ENCODE assay signal across 11 cellular contexts in the genomic region with DNA sequence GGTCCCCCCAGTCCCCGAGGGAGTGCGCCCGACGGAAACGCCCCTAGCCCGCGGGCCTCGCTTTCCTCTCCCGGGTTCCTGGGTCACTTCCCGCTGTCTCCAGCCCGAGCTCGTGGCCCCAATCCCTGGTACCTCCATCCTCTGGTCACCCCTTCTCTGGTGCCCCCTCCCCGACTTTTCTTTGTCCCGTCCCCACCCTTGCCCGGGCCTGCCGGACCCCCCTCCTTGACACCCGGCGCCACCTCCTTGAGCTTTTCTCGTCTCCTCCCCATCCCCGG. TPM values are rescaled to one million over a fixed set of nuclear protein-coding genes. Genes with fewer than 3 reads are reported as not detected.
DNase-seq lines count a peak whose midpoint lies in the region; ATAC-seq, FAIRE-seq and TF ChIP-seq lines count a peak whose summit lies in the region.
"Had no signal": no experiment of that assay in that cellular context is flagged by ENCODE, and none has a peak within 500 bp of the region (broad histone marks: within the 10 kb centered on the region; RNA-seq: fewer than 3 reads in every experiment).

No MANE protein-coding gene starts in this region.

- intact Hi-C loops in Right ventricle myocardium superior (cut with DNase I): no loop called here

- peak overlapping the region; percentile 8 for H3K4me3 Mint-ChIP-seq in memory B cell
- H3K4me3 Mint-ChIP-seq in type B pancreatic cell: peak overlapping the region; percentile 59

- no peaks in the 10 kb centered on the region for H3K9me3 ChIP-seq in cardiac muscle cell (ENCODE audit: low read depth)

- H3K9me3 Mint-ChIP-seq in memory B cell (no peaks in the 10 kb centered on the region), type B pancreatic cell (no peaks in the 10 kb centered on the region)

- H3K27ac Mint-ChIP-seq in memory B cell: no peak overlapping the region
- no peak overlapping the region for H3K27ac Mint-ChIP-seq in type B pancreatic cell

- ATAC-seq in Right ventricle myocardium superior (ENCODE audit: poor library complexity): no peak
- ATAC-seq in memory B cell (ENCODE audit: low read depth): no peak

- FAIRE-seq in bronchial epithelial cell (lab: Jason Lieb, UNC): no peak

- DNase-seq in cardiac muscle cell (ENCODE audit: low read depth in 1 of 2, low spot score in 1 of 2) (no peak), Right ventricle myocardium superior (no peak), bronchial epithelial cell (ENCODE audit: low read depth) (no peak), memory B cell (ENCODE audit: low spot score in 2 of 2) (no peak), type B pancreatic cell (ENCODE audit: extremely low spot score, unreplicated experiment) (no peak), epidermal melanocyte (ENCODE audit: insufficient read length, low spot score) (no peak), A172 (ENCODE audit: low spot score) (no peak), KG1 (lab: John Stamatoyannopoulos, UW) (no peak)
- DNase-seq: activated gamma-delta T cell, DMS 273 treated with DMSO at 0.1 percent for 48 hours had no signal

- H3K27me3 Mint-ChIP-seq in memory B cell: peaks cover 11% of the 10 kb centered on the region
- H3K27me3 Mint-ChIP-seq in type B pancreatic cell: peaks cover 42% of the 10 kb centered on the region

- H3K4me1 ChIP-seq in cardiac muscle cell (ENCODE audit: low read depth): no peaks in the 10 kb centered on the region

- H3K36me3 Mint-ChIP-seq in memory B cell (no peaks in the 10 kb centered on the region), type B pancreatic cell (no peaks in the 10 kb centered on the region)

- H3K4me1 Mint-ChIP-seq in memory B cell (peaks cover 2% of the 10 kb centered on the region), type B pancreatic cell (ENCODE audit: unreplicated experiment) (peaks cover 12% of the 10 kb centered on the region)

- no peak overlapping the region for H3K27ac ChIP-seq in cardiac muscle cell

- H3K36me3 ChIP-seq in cardiac muscle cell: no peaks in the 10 kb centered on the region
- H3K36me3 ChIP-seq in bronchial epithelial cell (ENCODE audit: control insufficient read depth, insufficient read depth, low read length): no peaks in the 10 kb centered on the region

- H3K27me3 ChIP-seq in cardiac muscle cell (peaks cover 74% of the 10 kb centered on the region), bronchial epithelial cell (ENCODE audit: control insufficient read depth, insufficient read depth, low read length) (no peaks in the 10 kb centered on the region)

- H3K4me3 ChIP-seq in cardiac muscle cell (peak overlapping the region; percentile 47), bronchial epithelial cell (ENCODE audit: low read depth, low read length) (peak overlapping the region; percentile 36)

- TF ChIP-seq CTCF in cardiac muscle cell (IDR thresholded peaks at IDR 0.05; ENCODE audit: low read depth, low read length) (no peak), bronchial epithelial cell (IDR thresholded peaks at IDR 0.05; ENCODE audit: insufficient read depth, low read length, severe bottlenecking) (no peak), type B pancreatic cell (conservative IDR thresholded peaks at IDR 0.05) (no peak)

RNA-seq across cellular contexts. Expression of gene RIPPLY3, which starts 0.3 kb away (rescaled TPM):
- not detected in 2 replicates for total RNA-seq in cardiac muscle cell
- polyA plus RNA-seq in cardiac muscle cell: 0.22 TPM in 1 of 2 replicates, not detected in the other
- not detected for total RNA-seq in Right ventricle myocardium superior
- under 0.01 TPM in 1 of 2 replicates, not detected in the other for total RNA-seq in bronchial epithelial cell
- 0.93 and 3.7 TPM in 2 replicates for total RNA-seq in type B pancreatic cell (ENCODE audit: low replicate concordance)
- total RNA-seq in A172 (2014; rRNA removed; shearing (Covaris generic)): 0.43 TPM in 1 of 2 replicates, not detected in the other
- total RNA-seq: lung microvascular endothelial cell had no signal

RNA-seq across cellular contexts. Expression of gene HLCS, which starts 39.7 kb away (rescaled TPM):
- total RNA-seq in cardiac muscle cell (14.6 and 20.1 TPM in 2 replicates), Right ventricle myocardium superior (6.3 TPM), bronchial epithelial cell (26.3 and 32.1 TPM in 2 replicates), type B pancreatic cell (ENCODE audit: low replicate concordance) (10.6 and 14.8 TPM in 2 replicates)
- polyA plus RNA-seq in cardiac muscle cell: 12.4 and 17.8 TPM in 2 replicates
- total RNA-seq in A172 (2014; rRNA removed; shearing (Covaris generic)): 39.5 and 44.3 TPM in 2 replicates
